Comparison of ENCODE assay signal across 10 cellular contexts in genomic region chr6:31122803-31123706, GRCh38. TPM values are rescaled to one million over a fixed set of nuclear protein-coding genes. Genes with fewer than 3 reads are reported as not detected.
DNase-seq lines count a peak whose midpoint lies in the region; ATAC-seq and TF ChIP-seq lines count a peak whose summit lies in the region.
"Had no signal": no experiment of that assay in that cellular context is flagged by ENCODE, and none has a peak within 500 bp of the region (broad histone marks: within the 10 kb centered on the region; RNA-seq: fewer than 3 reads in every experiment).

No MANE protein-coding gene starts in this region.

- H4K20me1 ChIP-seq in HCT116 (ENCODE audit: insufficient read depth) (no peaks in the 10 kb centered on the region), hepatocyte (ENCODE audit: insufficient read depth, poor library complexity, severe bottlenecking) (no peaks in the 10 kb centered on the region)

- TF ChIP-seq CTCF in HCT116 (IDR thresholded peaks at IDR 0.05 in 2 of 3, conservative IDR thresholded peaks at IDR 0.05 in 1 of 3; ENCODE audit: borderline replicate concordance in 1 of 3, insufficient read depth in 1 of 3, low read depth in 2 of 3, low read length in 2 of 3) (no peak), astrocyte of the spinal cord (IDR thresholded peaks at IDR 0.05; ENCODE audit: low read depth, low read length) (no peak), hepatocyte (IDR thresholded peaks at IDR 0.05; ENCODE audit: poor library complexity) (no peak)

- DNase-seq in HCT116 (ENCODE audit: low read depth, low spot score), result peak; percentile 72
- peak; percentile 71 for DNase-seq in astrocyte of the spinal cord (ENCODE audit: low read depth, low spot score)
- DNase-seq in hepatocyte (ENCODE audit: low spot score), result peak; percentile 83
- DNase-seq in immature natural killer cell, result no peak

- peaks cover 41 to 58% of the 10 kb centered on the region in 2 experiments for H3K4me1 ChIP-seq in HCT116 (ENCODE audit: control insufficient read depth in 1 of 2, insufficient read depth in 2 of 2, low read length in 2 of 2)
- H3K4me1 ChIP-seq in hepatocyte (ENCODE audit: insufficient read depth), result peaks cover 9% of the 10 kb centered on the region
- H3K4me1 ChIP-seq in skeletal muscle satellite cell (ENCODE audit: control insufficient read depth, insufficient read depth, low read length), result peaks cover 30% of the 10 kb centered on the region

- peaks cover 1 to 18% (median 9%) of the 10 kb centered on the region in 3 donors for H3K27me3 Mint-ChIP-seq in immature natural killer cell (ENCODE audit: low read depth in 3 of 3)

- H2AFZ ChIP-seq in HCT116 (ENCODE audit: low read depth, low read length, poor library complexity, severe bottlenecking) (no peak overlapping the region), hepatocyte (no peak overlapping the region)

- H3K9me3 ChIP-seq in HCT116 (ENCODE audit: control insufficient read depth in 1 of 2, insufficient read depth in 1 of 2, low read depth in 1 of 2, low read length in 2 of 2), result no peaks in the 10 kb centered on the region
- no peaks in the 10 kb centered on the region for H3K9me3 ChIP-seq in hepatocyte (ENCODE audit: low read depth)
- H3K9me3 ChIP-seq in skeletal muscle satellite cell (replicated peaks; ENCODE audit: low read length), result no peaks in the 10 kb centered on the region

- H3K4me3 ChIP-seq in HCT116 (replicated peaks in 1 of 2; ENCODE audit: low read depth in 1 of 2, low read length in 2 of 2) (peak overlapping the region in 1 of 2 experiments; percentile 27; a peak in 2 of 4 replicates), astrocyte of the spinal cord (ENCODE audit: low read depth, low read length) (no peak overlapping the region), hepatocyte (no peak overlapping the region), skeletal muscle satellite cell (ENCODE audit: low read length) (peak overlapping the region; percentile 49)

- WGBS in hepatocyte (ENCODE audit: low lambda C conversion rate, missing lambda C conversion rate), result 64% methylated on average over 16 of the region's 16 CpGs

- H3K27ac Mint-ChIP-seq in immature natural killer cell, result no peak overlapping the region
- H3K27ac Mint-ChIP-seq: memory B cell had no signal

- no TSS peak for BruUV-seq in HCT116 (replicated peaks; lab: Mats Ljungman, UMichigan)

- CTCF ChIA-PET in HCT116 (lab: Charles Lee), result interaction anchor here (2.4 kb wide), 1 partner anchor 36 kb away, joined by 7 read pairs; no protein-coding TSS in a partner anchor

- H3K79me2 ChIP-seq in HCT116 (ENCODE audit: insufficient read depth, low read length), result no peaks in the 10 kb centered on the region
- H3K79me2 ChIP-seq in hepatocyte, result no peaks in the 10 kb centered on the region

- TF ChIP-seq POLR2A in HCT116 (IDR thresholded peaks at IDR 0.05; ENCODE audit: borderline replicate concordance, extremely low read depth, insufficient read depth, insufficient read length), result no peak

- in situ Hi-C loops in astrocyte of the spinal cord (cut with HindIII; ENCODE audit: low sequenced_read_pairs), result no loop called here

- RAD21 ChIA-PET in HCT116 (lab: Charles Lee; ENCODE audit: low non-redundant PET in 1 of 2, low total read pairs in 2 of 2, uncharacterized antibody in 2 of 2, unreplicated experiment in 2 of 2), result no interaction called here

- TF ChIP-seq RAD21 in HCT116 (IDR thresholded peaks at IDR 0.05; ENCODE audit: low read depth), result no peak

- H3K9ac ChIP-seq in HCT116 (ENCODE audit: low read length) (peak overlapping the region; percentile 39), skeletal muscle satellite cell (ENCODE audit: low read depth, low read length) (peak overlapping the region; percentile 38)

- H3K4me2 ChIP-seq in HCT116 (ENCODE audit: low read length) (peak overlapping the region; percentile 81), hepatocyte (peak overlapping the region; percentile 8), skeletal muscle satellite cell (ENCODE audit: low read length) (peak overlapping the region; percentile 54)

- H3K27ac ChIP-seq in HCT116 (ENCODE audit: low read depth, low read length) (peak overlapping the region; percentile 64), hepatocyte (peak overlapping the region; percentile 80)

- peak; percentile 75 for ATAC-seq in HCT116
- no peak for ATAC-seq in GM18907 (IDR thresholded peaks at IDR 0.05; ENCODE audit: unreplicated experiment)
- no peak for ATAC-seq in GM18519 (IDR thresholded peaks at IDR 0.05; ENCODE audit: low FRiP score, unreplicated experiment)
- no peak for ATAC-seq in HG02759 (IDR thresholded peaks at IDR 0.05; ENCODE audit: unreplicated experiment)

- POLR2A ChIA-PET in HCT116 (lab: Charles Lee), result interaction anchor here (2.1 kb wide), 1 partner anchor 8 kb away, joined by 7 read pairs; the partner anchor contains the start of gene PSORS1C1

- intact Hi-C loops in HCT116 (cut with micrococcal nuclease), result no loop called here

- H3K27me3 ChIP-seq in HCT116 (ENCODE audit: insufficient read depth, low read length) (no peaks in the 10 kb centered on the region), hepatocyte (no peaks in the 10 kb centered on the region), skeletal muscle satellite cell (ENCODE audit: control insufficient read depth, insufficient read depth, low read length) (no peaks in the 10 kb centered on the region)

- no peaks in the 10 kb centered on the region for H3K9me3 Mint-ChIP-seq in immature natural killer cell
- H3K9me3 Mint-ChIP-seq: memory B cell had no signal

- H3K9me2 ChIP-seq in HCT116 (ENCODE audit: insufficient read depth) (no peaks in the 10 kb centered on the region), hepatocyte (replicated peaks; ENCODE audit: insufficient read depth) (no peaks in the 10 kb centered on the region)

- H3K4me1 Mint-ChIP-seq in immature natural killer cell, result no peaks in the 10 kb centered on the region

- H3K36me3 ChIP-seq in HCT116 (ENCODE audit: control insufficient read depth in 1 of 2, insufficient read depth in 2 of 2, low read length in 2 of 2), result no peaks in the 10 kb centered on the region
- no peaks in the 10 kb centered on the region for H3K36me3 ChIP-seq in hepatocyte (replicated peaks; ENCODE audit: insufficient read depth, low read depth)
- H3K36me3 ChIP-seq in skeletal muscle satellite cell (ENCODE audit: insufficient read depth, low read length), result no peaks in the 10 kb centered on the region

- H3K36me3 Mint-ChIP-seq in immature natural killer cell, result no peaks in the 10 kb centered on the region
- H3K36me3 Mint-ChIP-seq: memory B cell had no signal

- H3K4me3 Mint-ChIP-seq in immature natural killer cell, result no peak overlapping the region
- H3K4me3 Mint-ChIP-seq: memory B cell had no signal

TF ChIP-seq in HCT116, 20 proteins besides CTCF, POLR2A, EP300 and RAD21 (continues in another document):
- TF ChIP-seq ELF1 (IDR thresholded peaks at IDR 0.05; ENCODE audit: borderline replicate concordance, low read depth), result no peak
- peak; percentile 85 for TF ChIP-seq EGR1 (IDR thresholded peaks at IDR 0.05; ENCODE audit: low read depth)
- peak; percentile 25 for TF ChIP-seq YY1 (IDR thresholded peaks at IDR 0.05; ENCODE audit: extremely low read depth, insufficient replicate concordance, low read depth, low read length)
- TF ChIP-seq, protein P1, sequence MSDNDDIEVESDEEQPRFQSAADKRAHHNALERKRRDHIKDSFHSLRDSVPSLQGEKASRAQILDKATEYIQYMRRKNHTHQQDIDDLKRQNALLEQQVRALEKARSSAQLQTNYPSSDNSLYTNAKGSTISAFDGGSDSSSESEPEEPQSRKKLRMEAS (IDR thresholded peaks at IDR 0.05), result peak; percentile 91
- TF ChIP-seq CBX3 (IDR thresholded peaks at IDR 0.05; ENCODE audit: low read depth), result peak; percentile 70
- no peak for TF ChIP-seq SRF (IDR thresholded peaks at IDR 0.05; ENCODE audit: low read depth)
- TF ChIP-seq CEBPB (IDR thresholded peaks at IDR 0.05; ENCODE audit: low read depth), result no peak
- no peak for TF ChIP-seq EZH2phosphoT487 (IDR thresholded peaks at IDR 0.05; ENCODE audit: borderline replicate concordance)
- no peak for TF ChIP-seq EZH2 (IDR thresholded peaks at IDR 0.05)
- no peak for TF ChIP-seq ZNF274 (IDR thresholded peaks at IDR 0.05; ENCODE audit: low read depth, low read length)
- TF ChIP-seq ZFX (IDR thresholded peaks at IDR 0.05), result no peak
- TF ChIP-seq ATF3 (IDR thresholded peaks at IDR 0.05), result no peak

RNA-seq across cellular contexts. Expression of gene CDSN, which starts 2.8 kb away (rescaled TPM):
- total RNA-seq in HCT116 (2021; ENCODE audit: unreplicated experiment) (0.12 TPM), hepatocyte (0.20 TPM in 1 of 2 replicates, not detected in the other)
- polyA plus RNA-seq in HCT116 (2012), result 0.07 TPM in 1 of 2 replicates, not detected in the other
- polyA plus RNA-seq in hepatocyte (not detected in 2 replicates), immature natural killer cell (not detected)
- total RNA-seq in skeletal muscle satellite cell (2012; rRNA removed), result not detected in 2 replicates
- total RNA-seq: temporal lobe had no signal

RNA-seq across cellular contexts. Expression of gene PSORS1C1, which starts 8.5 kb away (rescaled TPM):
- 9.8 TPM for total RNA-seq in HCT116 (2021; ENCODE audit: unreplicated experiment)
- 18.2 and 18.9 TPM in 2 replicates for polyA plus RNA-seq in HCT116 (2012)
- 0.80 and 1.4 TPM in 2 replicates for total RNA-seq in hepatocyte
- polyA plus RNA-seq in hepatocyte, result 3.9 and 4.6 TPM in 2 replicates
- 0.51 and 3.9 TPM in 2 replicates for total RNA-seq in skeletal muscle satellite cell (2012; rRNA removed)
- polyA plus RNA-seq in immature natural killer cell, result not detected
- total RNA-seq: temporal lobe had no signal

RNA-seq across cellular contexts. Expression of gene C6orf15, which starts 10.7 kb away (rescaled TPM):
- not detected for total RNA-seq in HCT116 (2021; ENCODE audit: unreplicated experiment)
- not detected in 2 replicates for polyA plus RNA-seq in HCT116 (2012)
- not detected in 2 replicates for total RNA-seq in hepatocyte
- polyA plus RNA-seq in hepatocyte, result not detected in 2 replicates
- total RNA-seq in skeletal muscle satellite cell (2012; rRNA removed), result not detected in 2 replicates
- polyA plus RNA-seq in immature natural killer cell, result not detected
- total RNA-seq: temporal lobe had no signal

RNA-seq across cellular contexts. Expression of gene PSORS1C2, which starts 15.8 kb away (rescaled TPM):
- not detected for total RNA-seq in HCT116 (2021; ENCODE audit: unreplicated experiment)
- polyA plus RNA-seq in HCT116 (2012), result 1.6 and 1.7 TPM in 2 replicates
- not detected in 2 replicates for total RNA-seq in hepatocyte
- polyA plus RNA-seq in hepatocyte, result not detected in 2 replicates
- total RNA-seq in skeletal muscle satellite cell (2012; rRNA removed), result not detected in 2 replicates
- polyA plus RNA-seq in immature natural killer cell, result not detected
- total RNA-seq: temporal lobe had no signal

RNA-seq across cellular contexts. Expression of gene CCHCR1, which starts 34.5 kb away (rescaled TPM):
- total RNA-seq in HCT116 (2021; ENCODE audit: unreplicated experiment) (40.7 TPM), hepatocyte (7.9 and 8.9 TPM in 2 replicates)
- polyA plus RNA-seq in HCT116 (2012), result 31.1 and 33.3 TPM in 2 replicates
- polyA plus RNA-seq in hepatocyte (6.1 and 13.3 TPM in 2 replicates), immature natural killer cell (1 to 10 TPM in 2 of 3 donors, under 1 TPM in 1; 0.42 to 6.1 (median 4.8) TPM)
- total RNA-seq in skeletal muscle satellite cell (2012; rRNA removed), result 14.2 and 15.3 TPM in 2 replicates

Comparison
In these comparisons a context has a peak if more than half of its experiments do, and no peak if none do; other contexts are left out.
1. DNase-seq: peak in HCT116 (single experiment), astrocyte of the spinal cord (single experiment) and hepatocyte (single experiment); none in immature natural killer cell (0 of 3).
2. H3K4me2 ChIP-seq: peak in every context shown above with its lines; median percentile 81 in HCT116; 54 in skeletal muscle satellite cell; 8 in hepatocyte.